In genomic region chr16:9597967-9598730, GRCh38 we compare ENCODE assay signal across 1 cellular context.
A peak's percentile ranks its signal among the peaks of the same experiment; 100 is the strongest.
TF ChIP-seq lines count a peak whose summit lies in the region.

No MANE protein-coding gene starts in this region.

TF ChIP-seq in K562, 482 proteins besides CTCF, POLR2A, EP300 and RAD21 (continued from another document and continues in another):
- TF ChIP-seq ZBTB2 (IDR thresholded peaks at IDR 0.05) (no peak), COPS2 (conservative IDR thresholded peaks at IDR 0.05) (no peak), HMGN3 (IDR thresholded peaks at IDR 0.05; ENCODE audit: borderline replicate concordance, extremely low read depth, insufficient read length, low read depth, low read length) (peak; percentile 43), SFPQ (IDR thresholded peaks at IDR 0.05; ENCODE audit: low read depth, low read length) (no peak), IRF2 (CRISPR knock-in tag; IDR thresholded peaks at IDR 0.05) (no peak), TARDBP (IDR thresholded peaks at IDR 0.05) (no peak), FOS (IDR thresholded peaks at IDR 0.05; ENCODE audit: extremely low read depth, insufficient read length) (no peak), GABPA (tag; conservative IDR thresholded peaks at IDR 0.05; ENCODE audit: low read depth) (0 out of 2 replicates have a peak, but pooled peaks have one; percentile 1), PHF20 (IDR thresholded peaks at IDR 0.05; ENCODE audit: partially characterized antibody) (no peak), ZNF695 (CRISPR knock-in tag; IDR thresholded peaks at IDR 0.05) (no peak), GABPB1 (CRISPR knock-in tag; IDR thresholded peaks at IDR 0.05) (no peak), KLF13 (tag; IDR thresholded peaks at IDR 0.05; ENCODE audit: borderline replicate concordance, low read depth) (no peak), CREB3L1 (IDR thresholded peaks at IDR 0.05; ENCODE audit: borderline replicate concordance, low read depth) (no peak; the same call in 1 of the 2 replicates), ZNF184 (CRISPR knock-in tag; IDR thresholded peaks at IDR 0.05) (no peak), TCF15 (CRISPR knock-in tag; IDR thresholded peaks at IDR 0.05) (no peak), EGR1 (conservative IDR thresholded peaks at IDR 0.05) (no peak), BHLHE40 (IDR thresholded peaks at IDR 0.05; ENCODE audit: low read length) (no peak), BRCA1 (IDR thresholded peaks at IDR 0.05) (no peak), BRCA1 (CRISPR knock-in tag; IDR thresholded peaks at IDR 0.05) (no peak), BRD4 (IDR thresholded peaks at IDR 0.05) (no peak; the same call in 1 of the 2 replicates), NFXL1 (CRISPR knock-in tag; IDR thresholded peaks at IDR 0.05) (no peak), ESRRB (CRISPR knock-in tag; IDR thresholded peaks at IDR 0.05; ENCODE audit: borderline replicate concordance) (no peak), RBM34 (IDR thresholded peaks at IDR 0.05; ENCODE audit: borderline replicate concordance, insufficient read depth, low read length) (no peak), HMG20B (CRISPR knock-in tag; IDR thresholded peaks at IDR 0.05) (no peak), E2F5 (CRISPR knock-in tag; IDR thresholded peaks at IDR 0.05) (no peak), GTF2A2 (tag; IDR thresholded peaks at IDR 0.05) (no peak; the same call in 1 of the 2 replicates), ZNF318 (IDR thresholded peaks at IDR 0.05; ENCODE audit: borderline replicate concordance in 1 of 2, low read depth in 1 of 2) (no peak), FOXM1 (IDR thresholded peaks at IDR 0.05; ENCODE audit: low read depth) (peak; percentile 74; the same call in 1 of the 2 replicates), FOXM1 (CRISPR knock-in tag; IDR thresholded peaks at IDR 0.05; ENCODE audit: low read depth) (no peak), FOSL1 (tag; conservative IDR thresholded peaks at IDR 0.05) (0 out of 2 replicates have a peak, but pooled peaks have one; percentile 31), USF1 (CRISPR knock-in tag; IDR thresholded peaks at IDR 0.05) (0 out of 2 replicates have a peak, but pooled peaks have one; percentile 11), XRCC3 (IDR thresholded peaks at IDR 0.05) (no peak), SNIP1 (IDR thresholded peaks at IDR 0.05; ENCODE audit: low read depth) (no peak), ZBTB5 (IDR thresholded peaks at IDR 0.05) (no peak), REST (CRISPR knock-in tag; IDR thresholded peaks at IDR 0.05; ENCODE audit: low read depth) (no peak), MAFF (IDR thresholded peaks at IDR 0.05; ENCODE audit: low read length) (no peak), PHB (CRISPR knock-in tag; IDR thresholded peaks at IDR 0.05) (no peak), NFE2L1 (tag; IDR thresholded peaks at IDR 0.05; ENCODE audit: borderline replicate concordance, low read depth) (no peak), ZNF551 (CRISPR knock-in tag; IDR thresholded peaks at IDR 0.05) (no peak), EWSR1 (IDR thresholded peaks at IDR 0.05; ENCODE audit: borderline replicate concordance, low read depth, partially characterized antibody) (no peak)
